In the genomic region with DNA sequence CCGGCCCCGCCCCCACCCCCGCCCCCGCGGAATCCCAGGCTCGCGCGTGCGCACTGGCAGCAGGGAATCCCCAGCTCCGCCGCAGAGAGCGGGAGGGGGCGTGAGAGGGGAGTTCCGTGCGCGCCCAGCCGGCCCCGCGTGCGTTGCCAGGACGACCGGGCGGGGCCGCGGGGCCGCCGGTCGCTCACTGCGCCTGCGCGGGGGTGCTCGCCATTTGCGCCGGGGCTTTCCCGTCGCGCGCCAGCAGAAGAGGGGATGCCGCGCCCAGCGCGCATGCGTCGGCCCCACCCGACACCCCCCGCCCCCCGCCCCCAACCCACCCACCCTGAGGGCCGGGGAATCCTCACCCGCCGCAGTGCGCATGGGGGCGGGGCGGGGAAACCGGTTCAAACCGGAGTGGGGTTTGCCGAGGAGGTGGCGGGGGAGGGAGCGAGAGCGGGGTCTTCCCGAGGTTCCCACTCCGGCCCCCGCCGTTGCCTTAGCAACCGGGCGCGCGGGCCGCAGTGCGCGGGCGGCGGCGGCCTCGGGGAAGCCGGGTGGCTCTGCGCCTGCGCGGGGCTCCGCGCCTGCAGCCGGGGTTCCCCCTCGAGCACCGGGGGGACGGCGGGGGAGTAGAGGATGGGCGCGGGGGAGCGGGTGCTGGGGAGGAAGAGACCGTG, we compare ENCODE assay signal across 8 cellular contexts. TPM values are rescaled to one million over a fixed set of nuclear protein-coding genes. Genes with fewer than 3 reads are reported as not detected.
A peak's percentile ranks its signal among the peaks of the same experiment; 100 is the strongest.
DNase-seq lines count a peak whose midpoint lies in the region; ATAC-seq, FAIRE-seq and TF ChIP-seq lines count a peak whose summit lies in the region.

No MANE protein-coding gene starts in this region.

- TF ChIP-seq CTCF in GM13976 (IDR thresholded peaks at IDR 0.05; ENCODE audit: borderline replicate concordance, control extremely low read depth, extremely low read depth, insufficient read depth, missing control alignments) = no peak

- H3K27ac Mint-ChIP-seq in T-helper 1 cell treated with Interleukin-12 subunit alpha and Interleukin-12 subunit beta and Interleukin-4 antibody, amounts not matched to agents 30 μg/mL and 1 μg/mL, for 36 hours = no peak overlapping the region

- ATAC-seq in HG02938 (IDR thresholded peaks at IDR 0.05; ENCODE audit: unreplicated experiment) (peak; percentile 49), left ventricle myocardium superior (peak; percentile 90)

- DNase-seq in GM13976 (ENCODE audit: low spot score) (peak; percentile 99), NCI-H187 (lab: John Stamatoyannopoulos, UW) (peak; percentile 85 to 95), amniotic epithelial cell (ENCODE audit: low read depth) (peak; percentile 73), left ventricle myocardium superior (peak; percentile 95), putamen (ENCODE audit: low spot score) (peak; percentile 93), urothelium cell line (ENCODE audit: low spot score) (peak; percentile 98)

- H3K4me1 Mint-ChIP-seq in T-helper 1 cell treated with Interleukin-12 subunit alpha and Interleukin-12 subunit beta and Interleukin-4 antibody, amounts not matched to agents 30 μg/mL and 1 μg/mL, for 36 hours (ENCODE audit: low read depth) = peaks cover 29% of the 10 kb centered on the region

- H3K9me3 Mint-ChIP-seq in T-helper 1 cell treated with Interleukin-12 subunit alpha and Interleukin-12 subunit beta and Interleukin-4 antibody, amounts not matched to agents 30 μg/mL and 1 μg/mL, for 36 hours = no peaks in the 10 kb centered on the region

- no peaks in the 10 kb centered on the region for H3K36me3 Mint-ChIP-seq in T-helper 1 cell treated with Interleukin-12 subunit alpha and Interleukin-12 subunit beta and Interleukin-4 antibody, amounts not matched to agents 30 μg/mL and 1 μg/mL, for 36 hours (ENCODE audit: low read depth)

- in situ Hi-C loops in GM13976 (cut with MboI; ENCODE audit: low sequenced_read_pairs, unreplicated experiment) = loop anchor here (25.0 kb wide), 1 partner anchor 114 kb away; no protein-coding TSS in a partner anchor

- H3K4me3 Mint-ChIP-seq in T-helper 1 cell treated with Interleukin-12 subunit alpha and Interleukin-12 subunit beta and Interleukin-4 antibody, amounts not matched to agents 30 μg/mL and 1 μg/mL, for 36 hours = peak overlapping the region; percentile 82

- FAIRE-seq in urothelium cell line (lab: Jason Lieb, UNC) = no peak

- intact Hi-C loops in left ventricle myocardium superior (cut with micrococcal nuclease) = no loop called here

- H3K27me3 Mint-ChIP-seq in T-helper 1 cell treated with Interleukin-12 subunit alpha and Interleukin-12 subunit beta and Interleukin-4 antibody, amounts not matched to agents 30 μg/mL and 1 μg/mL, for 36 hours (ENCODE audit: low read depth) = peaks cover 39% of the 10 kb centered on the region

RNA-seq across cellular contexts. Expression of a gene that starts 15.1 kb away (rescaled TPM):
- total RNA-seq in left ventricle myocardium superior = 83.9 TPM

RNA-seq across cellular contexts. Expression of a gene that starts 19.0 kb away (rescaled TPM):
- not detected for total RNA-seq in left ventricle myocardium superior

Comparison
In these comparisons a context has a peak if more than half of its experiments do, and no peak if none do; other contexts are left out.
1. Peak in every context shown above with its lines: DNase-seq and ATAC-seq.